In genomic region chr2:69714539-69715220, GRCh38 we compare ENCODE assay signal across 8 cellular contexts. TPM values are rescaled to one million over a fixed set of nuclear protein-coding genes. Genes with fewer than 3 reads are reported as not detected.
DNase-seq lines count a peak whose midpoint lies in the region; ATAC-seq and TF ChIP-seq lines count a peak whose summit lies in the region.
"Not testable (repeated sequence)": the region's sequence is repeated elsewhere in the genome, so short reads cannot be mapped to it uniquely, and the experiment has no call there.

No MANE protein-coding gene starts in this region.

- DNase-seq in EL, result peak; percentile 86
- peak; percentile 72 for DNase-seq in HCEC 1CT
- peak; percentile 44 for DNase-seq in NCI-H1092 treated with DMSO at 0.1 percent for 48 hours (lab: John Stamatoyannopoulos, UW)
- DNase-seq in SK-N-MC (ENCODE audit: low read depth, low spot score), result peak; percentile 20
- peak; percentile 75 for DNase-seq in activated effector memory CD4-positive, alpha-beta T cell treated with Interleukin-2 at 50 U/mL for 16 hours
- peak; percentile 67 for DNase-seq in fibroblast of the conjunctiva (ENCODE audit: low read depth)
- DNase-seq in neural progenitor cell (ENCODE audit: low spot score), result peak; percentile 81
- peak; percentile 86 to 87 for DNase-seq in stimulated activated naive CD8-positive, alpha-beta T cell treated with anti-CD3 and anti-CD28 coated beads, Interleukin-15, amount 100 ng/mL, for 72 hours

- ATAC-seq in stimulated activated naive CD8-positive, alpha-beta T cell treated with anti-CD3 and anti-CD28 coated beads, Interleukin-15, amount 100 ng/mL, for 72 hours, result peak; percentile 97

- not testable (repeated sequence) for H3K4me3 ChIP-seq in SK-N-MC, neural progenitor cell

- H4K20me1 ChIP-seq in neural progenitor cell (ENCODE audit: low read depth), result not testable (repeated sequence)

- H3K9me3 Mint-ChIP-seq in neural progenitor cell; stimulated activated naive CD8-positive, alpha-beta T cell treated with anti-CD3 and anti-CD28 coated beads, Interleukin-15, amount 100 ng/mL, for 72 hours: not testable (repeated sequence)

- H3K79me2 ChIP-seq in neural progenitor cell (ENCODE audit: low read depth), result not testable (repeated sequence)

- H3K4me1 Mint-ChIP-seq in neural progenitor cell, result peaks cover 27% of the 10 kb centered on the region
- H3K4me1 Mint-ChIP-seq in stimulated activated naive CD8-positive, alpha-beta T cell treated with anti-CD3 and anti-CD28 coated beads, Interleukin-15, amount 100 ng/mL, for 72 hours, result peaks cover 25% of the 10 kb centered on the region

- H2AFZ ChIP-seq in neural progenitor cell (replicated peaks), result peak overlapping the region; percentile 32

- not testable (repeated sequence) for H3K27me3 ChIP-seq in neural progenitor cell

- H3K9ac ChIP-seq in SK-N-MC (ENCODE audit: insufficient read length); neural progenitor cell: not testable (repeated sequence)

- not testable (repeated sequence) for H3K27ac Mint-ChIP-seq in neural progenitor cell
- H3K27ac Mint-ChIP-seq in stimulated activated naive CD8-positive, alpha-beta T cell treated with anti-CD3 and anti-CD28 coated beads, Interleukin-15, amount 100 ng/mL, for 72 hours, result peak overlapping the region; percentile 34 to 70

- H3K4me3 Mint-ChIP-seq in neural progenitor cell, result not testable (repeated sequence)
- H3K4me3 Mint-ChIP-seq in stimulated activated naive CD8-positive, alpha-beta T cell treated with anti-CD3 and anti-CD28 coated beads, Interleukin-15, amount 100 ng/mL, for 72 hours, result peak overlapping the region; percentile 37 to 61

- not testable (repeated sequence) for H3F3A ChIP-seq in neural progenitor cell (ENCODE audit: low read depth)

- H3K9me3 ChIP-seq in SK-N-MC (ENCODE audit: low read depth, low read length); neural progenitor cell (ENCODE audit: low read depth): not testable (repeated sequence)

- H3K4me2 ChIP-seq in neural progenitor cell, result not testable (repeated sequence)

- not testable (repeated sequence) for H3K27ac ChIP-seq in SK-N-MC, neural progenitor cell

- H3K27me3 Mint-ChIP-seq in neural progenitor cell (ENCODE audit: insufficient read depth, low read depth); stimulated activated naive CD8-positive, alpha-beta T cell treated with anti-CD3 and anti-CD28 coated beads, Interleukin-15, amount 100 ng/mL, for 72 hours: not testable (repeated sequence)

- TF ChIP-seq CTCF in neural progenitor cell (IDR thresholded peaks at IDR 0.05), result peak; percentile 76

- H3K4me1 ChIP-seq in neural progenitor cell, result not testable (repeated sequence)

- H3K36me3 Mint-ChIP-seq in neural progenitor cell, result not testable (repeated sequence)

- not testable (repeated sequence) for H3K36me3 ChIP-seq in SK-N-MC (ENCODE audit: insufficient read depth, low read length); neural progenitor cell

RNA-seq across cellular contexts. Expression of gene ANXA4, which starts 27.3 kb away (rescaled TPM):
- total RNA-seq in neural progenitor cell (ENCODE audit: low replicate concordance), result 4.7 and 7.0 TPM in 2 replicates

Comparison
In these comparisons a context has a peak if more than half of its experiments do, and no peak if none do; other contexts are left out.
1. DNase-seq: peak in every context shown above with its lines; median percentile 86 in stimulated activated naive CD8-positive, alpha-beta T cell treated with anti-CD3 and anti-CD28 coated beads, Interleukin-15, amount 100 ng/mL, for 72 hours; 86 in EL; 81 in neural progenitor cell; 75 in activated effector memory CD4-positive, alpha-beta T cell treated with Interleukin-2 at 50 U/mL for 16 hours; 72 in HCEC 1CT; 67 in fibroblast of the conjunctiva; 44 in NCI-H1092 treated with DMSO at 0.1 percent for 48 hours; 20 in SK-N-MC.